ENCODE assay signal across 2 cellular contexts in the genomic region with DNA sequence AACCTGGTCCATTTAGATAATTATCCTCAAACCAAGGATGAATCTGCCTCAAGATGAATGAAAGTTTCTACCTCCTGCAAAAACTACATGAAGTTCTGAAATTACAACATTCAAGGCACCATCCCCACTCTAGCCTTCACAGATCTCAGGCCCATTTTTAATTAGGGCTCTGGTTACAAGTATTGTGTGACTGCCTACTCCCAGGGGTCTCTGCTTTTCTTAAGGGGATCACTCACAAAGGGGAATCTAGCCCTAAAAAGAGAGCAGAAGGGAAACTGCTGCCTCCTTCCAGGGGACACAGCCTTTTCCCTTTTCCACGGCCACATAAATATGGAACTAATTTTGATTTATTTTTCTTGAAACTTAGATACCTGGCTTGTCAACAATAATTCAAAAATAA.
TF ChIP-seq lines count a peak whose summit lies in the region.

No MANE protein-coding gene starts in this region.

TF ChIP-seq in SK-N-SH treated with all-trans-retinoic acid at 6 μM for 48 hours, 23 proteins besides CTCF, POLR2A, EP300 and RAD21 (continued from another document):
- no peak for TF ChIP-seq PPARA (CRISPR knock-in tag; IDR thresholded peaks at IDR 0.05; ENCODE audit: borderline replicate concordance)
- no peak for TF ChIP-seq ZFP3 (CRISPR knock-in tag; IDR thresholded peaks at IDR 0.05)
- TF ChIP-seq ZNF565 (CRISPR knock-in tag; conservative IDR thresholded peaks at IDR 0.05; ENCODE audit: low read depth): no peak
- TF ChIP-seq, protein P1, sequence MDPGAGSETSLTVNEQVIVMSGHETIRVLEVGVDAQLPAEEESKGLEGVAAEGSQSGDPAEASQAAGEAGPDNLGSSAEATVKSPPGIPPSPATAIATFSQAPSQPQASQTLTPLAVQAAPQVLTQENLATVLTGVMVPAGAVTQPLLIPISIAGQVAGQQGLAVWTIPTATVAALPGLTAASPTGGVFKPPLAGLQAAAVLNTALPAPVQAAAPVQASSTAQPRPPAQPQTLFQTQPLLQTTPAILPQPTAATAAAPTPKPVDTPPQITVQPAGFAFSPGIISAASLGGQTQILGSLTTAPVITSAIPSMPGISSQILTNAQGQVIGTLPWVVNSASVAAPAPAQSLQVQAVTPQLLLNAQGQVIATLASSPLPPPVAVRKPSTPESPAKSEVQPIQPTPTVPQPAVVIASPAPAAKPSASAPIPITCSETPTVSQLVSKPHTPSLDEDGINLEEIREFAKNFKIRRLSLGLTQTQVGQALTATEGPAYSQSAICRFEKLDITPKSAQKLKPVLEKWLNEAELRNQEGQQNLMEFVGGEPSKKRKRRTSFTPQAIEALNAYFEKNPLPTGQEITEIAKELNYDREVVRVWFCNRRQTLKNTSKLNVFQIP (CRISPR knock-in tag; IDR thresholded peaks at IDR 0.05; ENCODE audit: borderline replicate concordance, low read depth): no peak
- TF ChIP-seq ZFP30 (CRISPR knock-in tag; IDR thresholded peaks at IDR 0.05): no peak
- TF ChIP-seq ISL1 (CRISPR knock-in tag; IDR thresholded peaks at IDR 0.05): no peak
- TF ChIP-seq ZC3H10 (CRISPR knock-in tag; IDR thresholded peaks at IDR 0.05): no peak
- TF ChIP-seq OSR1 (CRISPR knock-in tag; IDR thresholded peaks at IDR 0.05): no peak
- TF ChIP-seq ZNF70 (CRISPR knock-in tag; IDR thresholded peaks at IDR 0.05): no peak
- TF ChIP-seq, protein P2, sequence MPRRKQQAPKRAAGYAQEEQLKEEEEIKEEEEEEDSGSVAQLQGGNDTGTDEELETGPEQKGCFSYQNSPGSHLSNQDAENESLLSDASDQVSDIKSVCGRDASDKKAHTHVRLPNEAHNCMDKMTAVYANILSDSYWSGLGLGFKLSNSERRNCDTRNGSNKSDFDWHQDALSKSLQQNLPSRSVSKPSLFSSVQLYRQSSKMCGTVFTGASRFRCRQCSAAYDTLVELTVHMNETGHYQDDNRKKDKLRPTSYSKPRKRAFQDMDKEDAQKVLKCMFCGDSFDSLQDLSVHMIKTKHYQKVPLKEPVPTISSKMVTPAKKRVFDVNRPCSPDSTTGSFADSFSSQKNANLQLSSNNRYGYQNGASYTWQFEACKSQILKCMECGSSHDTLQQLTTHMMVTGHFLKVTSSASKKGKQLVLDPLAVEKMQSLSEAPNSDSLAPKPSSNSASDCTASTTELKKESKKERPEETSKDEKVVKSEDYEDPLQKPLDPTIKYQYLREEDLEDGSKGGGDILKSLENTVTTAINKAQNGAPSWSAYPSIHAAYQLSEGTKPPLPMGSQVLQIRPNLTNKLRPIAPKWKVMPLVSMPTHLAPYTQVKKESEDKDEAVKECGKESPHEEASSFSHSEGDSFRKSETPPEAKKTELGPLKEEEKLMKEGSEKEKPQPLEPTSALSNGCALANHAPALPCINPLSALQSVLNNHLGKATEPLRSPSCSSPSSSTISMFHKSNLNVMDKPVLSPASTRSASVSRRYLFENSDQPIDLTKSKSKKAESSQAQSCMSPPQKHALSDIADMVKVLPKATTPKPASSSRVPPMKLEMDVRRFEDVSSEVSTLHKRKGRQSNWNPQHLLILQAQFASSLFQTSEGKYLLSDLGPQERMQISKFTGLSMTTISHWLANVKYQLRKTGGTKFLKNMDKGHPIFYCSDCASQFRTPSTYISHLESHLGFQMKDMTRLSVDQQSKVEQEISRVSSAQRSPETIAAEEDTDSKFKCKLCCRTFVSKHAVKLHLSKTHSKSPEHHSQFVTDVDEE (CRISPR knock-in tag; IDR thresholded peaks at IDR 0.05): no peak
- TF ChIP-seq TOX (CRISPR knock-in tag; IDR thresholded peaks at IDR 0.05; ENCODE audit: borderline replicate concordance): no peak
- TF ChIP-seq, protein P3, sequence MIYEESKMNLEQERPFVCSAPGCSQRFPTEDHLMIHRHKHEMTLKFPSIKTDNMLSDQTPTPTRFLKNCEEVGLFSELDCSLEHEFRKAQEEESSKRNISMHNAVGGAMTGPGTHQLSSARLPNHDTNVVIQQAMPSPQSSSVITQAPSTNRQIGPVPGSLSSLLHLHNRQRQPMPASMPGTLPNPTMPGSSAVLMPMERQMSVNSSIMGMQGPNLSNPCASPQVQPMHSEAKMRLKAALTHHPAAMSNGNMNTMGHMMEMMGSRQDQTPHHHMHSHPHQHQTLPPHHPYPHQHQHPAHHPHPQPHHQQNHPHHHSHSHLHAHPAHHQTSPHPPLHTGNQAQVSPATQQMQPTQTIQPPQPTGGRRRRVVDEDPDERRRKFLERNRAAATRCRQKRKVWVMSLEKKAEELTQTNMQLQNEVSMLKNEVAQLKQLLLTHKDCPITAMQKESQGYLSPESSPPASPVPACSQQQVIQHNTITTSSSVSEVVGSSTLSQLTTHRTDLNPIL (CRISPR knock-in tag; IDR thresholded peaks at IDR 0.05; ENCODE audit: low read depth): no peak
- TF ChIP-seq TCF4 (CRISPR knock-in tag; IDR thresholded peaks at IDR 0.05; ENCODE audit: borderline replicate concordance): no peak
- TF ChIP-seq, protein P4, sequence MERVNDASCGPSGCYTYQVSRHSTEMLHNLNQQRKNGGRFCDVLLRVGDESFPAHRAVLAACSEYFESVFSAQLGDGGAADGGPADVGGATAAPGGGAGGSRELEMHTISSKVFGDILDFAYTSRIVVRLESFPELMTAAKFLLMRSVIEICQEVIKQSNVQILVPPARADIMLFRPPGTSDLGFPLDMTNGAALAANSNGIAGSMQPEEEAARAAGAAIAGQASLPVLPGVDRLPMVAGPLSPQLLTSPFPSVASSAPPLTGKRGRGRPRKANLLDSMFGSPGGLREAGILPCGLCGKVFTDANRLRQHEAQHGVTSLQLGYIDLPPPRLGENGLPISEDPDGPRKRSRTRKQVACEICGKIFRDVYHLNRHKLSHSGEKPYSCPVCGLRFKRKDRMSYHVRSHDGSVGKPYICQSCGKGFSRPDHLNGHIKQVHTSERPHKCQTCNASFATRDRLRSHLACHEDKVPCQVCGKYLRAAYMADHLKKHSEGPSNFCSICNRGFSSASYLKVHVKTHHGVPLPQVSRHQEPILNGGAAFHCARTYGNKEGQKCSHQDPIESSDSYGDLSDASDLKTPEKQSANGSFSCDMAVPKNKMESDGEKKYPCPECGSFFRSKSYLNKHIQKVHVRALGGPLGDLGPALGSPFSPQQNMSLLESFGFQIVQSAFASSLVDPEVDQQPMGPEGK (CRISPR knock-in tag; IDR thresholded peaks at IDR 0.05; ENCODE audit: borderline replicate concordance): no peak
- TF ChIP-seq ARNTL (CRISPR knock-in tag; IDR thresholded peaks at IDR 0.05; ENCODE audit: borderline replicate concordance, low read depth): no peak

TF ChIP-seq in SK-N-SH, 30 proteins besides CTCF, POLR2A, EP300 and RAD21:
- TF ChIP-seq, protein P5, sequence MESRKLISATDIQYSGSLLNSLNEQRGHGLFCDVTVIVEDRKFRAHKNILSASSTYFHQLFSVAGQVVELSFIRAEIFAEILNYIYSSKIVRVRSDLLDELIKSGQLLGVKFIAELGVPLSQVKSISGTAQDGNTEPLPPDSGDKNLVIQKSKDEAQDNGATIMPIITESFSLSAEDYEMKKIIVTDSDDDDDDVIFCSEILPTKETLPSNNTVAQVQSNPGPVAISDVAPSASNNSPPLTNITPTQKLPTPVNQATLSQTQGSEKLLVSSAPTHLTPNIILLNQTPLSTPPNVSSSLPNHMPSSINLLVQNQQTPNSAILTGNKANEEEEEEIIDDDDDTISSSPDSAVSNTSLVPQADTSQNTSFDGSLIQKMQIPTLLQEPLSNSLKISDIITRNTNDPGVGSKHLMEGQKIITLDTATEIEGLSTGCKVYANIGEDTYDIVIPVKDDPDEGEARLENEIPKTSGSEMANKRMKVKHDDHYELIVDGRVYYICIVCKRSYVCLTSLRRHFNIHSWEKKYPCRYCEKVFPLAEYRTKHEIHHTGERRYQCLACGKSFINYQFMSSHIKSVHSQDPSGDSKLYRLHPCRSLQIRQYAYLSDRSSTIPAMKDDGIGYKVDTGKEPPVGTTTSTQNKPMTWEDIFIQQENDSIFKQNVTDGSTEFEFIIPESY (IDR thresholded peaks at IDR 0.05; ENCODE audit: borderline replicate concordance, low read depth): no peak
